In genomic region chr1:50970927-50971582, GRCh38 we compare ENCODE assay signal across 8 cellular contexts. TPM values are rescaled to one million over a fixed set of nuclear protein-coding genes. Genes with fewer than 3 reads are reported as not detected.
DNase-seq lines count a peak whose midpoint lies in the region; ATAC-seq and TF ChIP-seq lines count a peak whose summit lies in the region.

No MANE protein-coding gene starts in this region.

- no peak overlapping the region for H3K27ac Mint-ChIP-seq in glutamatergic neuron (ENCODE audit: unreplicated experiment)

- H3K4me3 Mint-ChIP-seq in activated T-cell treated with anti-CD3 and anti-CD28 coated beads, Interleukin-2, amount 50 U/mL, for 4 hours = peak overlapping the region; percentile 99
- H3K4me3 Mint-ChIP-seq in glutamatergic neuron (ENCODE audit: unreplicated experiment) = peak overlapping the region; percentile 97

- ATAC-seq in activated T-cell treated with anti-CD3 and anti-CD28 coated beads, Interleukin-2, amount 50 U/mL, for 4 hours = no peak
- ATAC-seq in HG02885 (IDR thresholded peaks at IDR 0.05; ENCODE audit: poor library complexity, unreplicated experiment) = no peak

- TF ChIP-seq EP300 in tibial nerve (IDR thresholded peaks at IDR 0.05) = no peak

- H3K36me3 ChIP-seq in tibial nerve = no peaks in the 10 kb centered on the region

- H3K4me1 Mint-ChIP-seq in activated T-cell treated with anti-CD3 and anti-CD28 coated beads, Interleukin-2, amount 50 U/mL, for 4 hours (ENCODE audit: low read depth) = peaks cover 23% of the 10 kb centered on the region
- H3K4me1 Mint-ChIP-seq in glutamatergic neuron (ENCODE audit: low read depth, unreplicated experiment) = peaks cover 12% of the 10 kb centered on the region

- H3K9me3 Mint-ChIP-seq in activated T-cell treated with anti-CD3 and anti-CD28 coated beads, Interleukin-2, amount 50 U/mL, for 4 hours = no peaks in the 10 kb centered on the region
- peaks cover 4% of the 10 kb centered on the region for H3K9me3 Mint-ChIP-seq in glutamatergic neuron (ENCODE audit: unreplicated experiment)

- TF ChIP-seq CTCF in glutamatergic neuron (IDR thresholded peaks at IDR 0.05; ENCODE audit: partially characterized antibody, unreplicated experiment) (no peak), tibial nerve (IDR thresholded peaks at IDR 0.05) (no peak)

- peak overlapping the region; percentile 92 to 98 (median 98) for H3K27ac ChIP-seq in tibial nerve

- H3K4me3 ChIP-seq in tibial nerve = peak overlapping the region; percentile 74 to 87 (median 76)

- TF ChIP-seq POLR2A in tibial nerve (IDR thresholded peaks at IDR 0.05) = no peak

- 11 to 13% methylated on average over 7 of the region's 7 CpGs for WGBS in tibial nerve, 2 donors

- H3K36me3 Mint-ChIP-seq in activated T-cell treated with anti-CD3 and anti-CD28 coated beads, Interleukin-2, amount 50 U/mL, for 4 hours (ENCODE audit: insufficient read depth) = no peaks in the 10 kb centered on the region
- no peaks in the 10 kb centered on the region for H3K36me3 Mint-ChIP-seq in glutamatergic neuron (ENCODE audit: unreplicated experiment)

- H3K27me3 ChIP-seq in tibial nerve = peaks cover 0 to 7% of the 10 kb centered on the region in 2 donors

- no peak for DNase-seq in activated T-cell treated with anti-CD3 and anti-CD28 coated beads, Interleukin-2, amount 50 U/mL, for 4 hours
- DNase-seq in activated T-cell treated with anti-CD3 and anti-CD28 coated beads, Interleukin-2, amount 50 U/mL, for 48 hours = no peak
- DNase-seq in SK-N-DZ (ENCODE audit: low spot score) (peak; percentile 42), glutamatergic neuron (no peak), tibial nerve (ENCODE audit: low spot score in 2 of 2) (no peak), NCI-H774 (lab: John Stamatoyannopoulos, UW) (no peak)
- no peak for DNase-seq in activated naive CD4-positive, alpha-beta T cell treated with anti-CD3 and anti-CD28 coated beads, Interleukin-2, amount 50 U/mL, for 16 hours

- no peaks in the 10 kb centered on the region for H3K9me3 ChIP-seq in tibial nerve

- peaks cover 12% of the 10 kb centered on the region for H3K27me3 Mint-ChIP-seq in activated T-cell treated with anti-CD3 and anti-CD28 coated beads, Interleukin-2, amount 50 U/mL, for 4 hours (ENCODE audit: low read depth)
- H3K27me3 Mint-ChIP-seq in glutamatergic neuron (ENCODE audit: unreplicated experiment) = peaks cover 21% of the 10 kb centered on the region

- peaks cover 0 to 27% (median 6%) of the 10 kb centered on the region in 4 donors for H3K4me1 ChIP-seq in tibial nerve

RNA-seq across cellular contexts. Expression of gene CDKN2C, which starts 1.0 kb away (rescaled TPM):
- total RNA-seq in activated T-cell treated with anti-CD3 and anti-CD28 coated beads, Interleukin-2, amount 50 U/mL, for 4 hours = 1 to 10 TPM; 1.4 to 2.6 (median 1.4) TPM
- 64.1 and 65.1 TPM in 2 replicates for polyA plus RNA-seq in SK-N-DZ (2014; cell fraction: cytosol; rRNA removed)
- polyA plus RNA-seq in SK-N-DZ (2014; cell fraction: nucleus; rRNA removed) = 36.5 and 43.2 TPM in 2 replicates
- total RNA-seq in glutamatergic neuron (ENCODE audit: unreplicated experiment) = 1.3 TPM
- total RNA-seq in tibial nerve = 10 to 100 TPM; 16.1 to 30.2 (median 28.5) TPM

RNA-seq across cellular contexts. Expression of gene FAF1, which starts 11.0 kb away (rescaled TPM):
- total RNA-seq in activated T-cell treated with anti-CD3 and anti-CD28 coated beads, Interleukin-2, amount 50 U/mL, for 4 hours = 10 to 100 TPM; 59.8 to 64.2 (median 60.1) TPM
- 59.5 and 84.5 TPM in 2 replicates for polyA plus RNA-seq in SK-N-DZ (2014; cell fraction: cytosol; rRNA removed)
- polyA plus RNA-seq in SK-N-DZ (2014; cell fraction: nucleus; rRNA removed) = 38.0 and 39.2 TPM in 2 replicates
- total RNA-seq in glutamatergic neuron (ENCODE audit: unreplicated experiment) = 57.3 TPM
- total RNA-seq in tibial nerve = 10 to 100 TPM; 25.1 to 55.7 (median 38.8) TPM
